Comparison of ENCODE assay signal across 10 cellular contexts in the genomic region with DNA sequence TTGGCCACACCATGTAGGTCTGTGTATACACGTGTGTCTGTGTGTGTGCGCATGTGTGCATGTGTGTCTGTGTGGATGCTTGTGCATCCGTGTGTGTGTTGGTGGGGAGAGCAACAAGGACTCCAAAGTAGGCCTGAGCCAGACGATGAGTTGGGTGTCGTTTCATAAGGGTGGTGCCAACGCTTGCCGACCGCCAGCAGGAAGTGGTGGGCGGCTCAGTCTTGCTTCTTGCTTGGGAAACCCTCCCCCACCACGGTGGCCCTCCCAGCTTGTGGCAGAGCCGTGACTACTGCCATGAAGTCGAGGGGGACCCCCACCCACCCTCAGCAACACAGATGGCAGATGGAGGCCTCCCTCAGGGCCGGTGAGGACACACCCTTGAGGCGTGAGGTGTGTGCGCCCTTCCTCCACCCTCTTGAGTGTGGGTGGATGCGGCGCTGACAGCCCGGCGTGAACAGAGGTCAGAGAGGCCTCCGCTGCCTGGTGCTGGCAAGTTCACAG. TPM values are rescaled to one million over a fixed set of nuclear protein-coding genes. Genes with fewer than 3 reads are reported as not detected.
DNase-seq lines count a peak whose midpoint lies in the region; ATAC-seq and TF ChIP-seq lines count a peak whose summit lies in the region.
"Had no signal": no experiment of that assay in that cellular context is flagged by ENCODE, and none has a peak within 500 bp of the region (broad histone marks: within the 10 kb centered on the region; RNA-seq: fewer than 3 reads in every experiment).

No MANE protein-coding gene starts in this region.

- intact Hi-C loops in upper lobe of right lung (cut with DNase I) = no loop called here
- intact Hi-C loops in posterior vena cava (cut with DNase I) = no loop called here

- H3K27ac ChIP-seq in upper lobe of right lung = no peak overlapping the region
- H3K27ac ChIP-seq: breast epithelium had no signal

- peak; percentile 83 for ATAC-seq in upper lobe of right lung

- H3K36me3 ChIP-seq in upper lobe of right lung = no peaks in the 10 kb centered on the region
- H3K36me3 ChIP-seq: breast epithelium had no signal

- DNase-seq in NK-92 treated with Interleukin-12 subunit alpha and Interleukin-12 subunit beta, amount 100 ng/mL, for 24 hours (lab: John Stamatoyannopoulos, UW) = peak; percentile 94
- DNase-seq in NK-92 (lab: John Stamatoyannopoulos, UW; ENCODE audit: unreplicated experiment) (no peak), upper lobe of right lung (peak; percentile 80), posterior vena cava (ENCODE audit: low spot score) (no peak), NCI-H1105 (lab: John Stamatoyannopoulos, UW) (no peak), H4 (ENCODE audit: low spot score) (no peak)
- peak; percentile 85 for DNase-seq in activated effector memory CD4-positive, alpha-beta T cell treated with Interleukin-2 at 50 U/mL for 16 hours
- DNase-seq in stimulated activated CD4-positive, alpha-beta T cell treated with anti-CD3 and anti-CD28 coated beads, Interleukin-12 subunit alpha, Interleukin-12 subunit beta, amount 100 ng/mL, for 24 hours (ENCODE audit: low read depth in 2 of 2) = peak; percentile 61 to 66
- DNase-seq: NCI-H526 had no signal

- H3K9me3 ChIP-seq in upper lobe of right lung = no peaks in the 10 kb centered on the region
- H3K9me3 ChIP-seq: breast epithelium had no signal

- no peak for TF ChIP-seq CTCF in upper lobe of right lung (IDR thresholded peaks at IDR 0.05)

- H3K27me3 ChIP-seq in upper lobe of right lung = no peaks in the 10 kb centered on the region
- H3K27me3 ChIP-seq: breast epithelium had no signal

- H3K4me1 ChIP-seq in upper lobe of right lung = no peaks in the 10 kb centered on the region
- H3K4me1 ChIP-seq: breast epithelium had no signal

- no peak overlapping the region for H3K4me3 ChIP-seq in upper lobe of right lung
- H3K4me3 ChIP-seq: breast epithelium had no signal

RNA-seq across cellular contexts. Expression of a gene that starts 17.5 kb away (rescaled TPM):
- total RNA-seq in upper lobe of right lung (1.9 TPM), posterior vena cava (under 1 TPM; 0.05 to 0.09 TPM)
- total RNA-seq in H4 (2014; rRNA removed; shearing (Covaris generic)) = 0.08 TPM in 1 of 2 replicates, not detected in the other

RNA-seq across cellular contexts. Expression of a gene that starts 53.4 kb away (rescaled TPM):
- total RNA-seq in upper lobe of right lung (3.2 TPM), posterior vena cava (1 to 10 TPM; 1.5 to 3.4 TPM)
- 0.31 TPM in 1 of 2 replicates, not detected in the other for total RNA-seq in H4 (2014; rRNA removed; shearing (Covaris generic))

Comparison
In these comparisons a context has a peak if more than half of its experiments do, and no peak if none do; other contexts are left out.
1. DNase-seq: peak in NK-92 treated with Interleukin-12 subunit alpha and Interleukin-12 subunit beta, amount 100 ng/mL, for 24 hours (single experiment), activated effector memory CD4-positive, alpha-beta T cell treated with Interleukin-2 at 50 U/mL for 16 hours (single experiment), stimulated activated CD4-positive, alpha-beta T cell treated with anti-CD3 and anti-CD28 coated beads, Interleukin-12 subunit alpha, Interleukin-12 subunit beta, amount 100 ng/mL, for 24 hours (2 of 2) and upper lobe of right lung (single experiment); none in NK-92 (single experiment), posterior vena cava (single experiment), NCI-H1105 (single experiment) and H4 (single experiment).